ENCODE assay signal across 8 cellular contexts in the genomic region with DNA sequence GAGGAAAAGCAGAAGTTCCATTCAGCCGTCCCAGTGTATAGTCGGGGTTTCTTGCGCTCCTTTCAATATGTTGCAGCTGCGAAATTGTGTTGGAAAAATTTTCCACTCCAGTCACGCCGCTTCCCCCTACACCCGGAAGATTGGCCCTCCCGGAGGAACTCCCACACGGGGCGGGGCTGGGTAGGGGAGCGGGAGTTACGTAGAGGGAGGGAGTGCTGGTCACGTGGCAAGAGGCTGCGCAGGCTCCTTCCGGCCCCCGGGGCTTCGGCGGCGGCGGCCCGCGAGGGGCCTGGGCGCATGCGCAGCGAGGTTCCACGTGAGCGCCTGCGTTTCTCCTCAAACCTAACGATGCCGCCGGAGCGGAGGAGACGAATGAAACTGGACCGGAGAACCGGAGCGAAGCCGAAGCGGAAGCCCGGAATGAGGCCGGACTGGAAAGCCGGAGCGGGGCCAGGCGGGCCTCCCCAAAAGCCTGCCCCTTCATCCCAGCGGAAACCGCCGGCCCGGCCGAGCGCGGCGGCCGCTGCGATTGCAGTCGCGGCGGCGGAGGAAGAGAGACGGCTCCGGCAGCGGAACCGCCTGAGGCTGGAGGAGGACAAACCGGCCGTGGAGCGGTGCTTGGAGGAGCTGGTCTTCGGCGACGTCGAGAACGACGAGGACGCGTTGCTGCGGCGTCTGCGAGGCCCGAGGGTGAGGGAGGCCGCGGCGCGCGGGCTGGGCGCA. TPM values are rescaled to one million over a fixed set of nuclear protein-coding genes. Genes with fewer than 3 reads are reported as not detected.
DNase-seq lines count a peak whose midpoint lies in the region; ATAC-seq and TF ChIP-seq lines count a peak whose summit lies in the region.

A gene (plus strand): TSS at position 310 of the 723 bp plus-strand sequence. CDS start 39 bp downstream, at position 349.

- peaks cover 44% of the 10 kb centered on the region for H3K4me1 Mint-ChIP-seq in T-helper 1 cell treated with Interleukin-12 subunit alpha and Interleukin-12 subunit beta and Interleukin-4 antibody, amounts not matched to agents 30 μg/mL and 1 μg/mL, for 36 hours (ENCODE audit: low read depth)

- under 1% methylated on average over 76 of the region's 82 CpGs for WGBS in prostate gland

- H3K9me3 Mint-ChIP-seq in T-helper 1 cell treated with Interleukin-12 subunit alpha and Interleukin-12 subunit beta and Interleukin-4 antibody, amounts not matched to agents 30 μg/mL and 1 μg/mL, for 36 hours = no peaks in the 10 kb centered on the region

- H3K9me3 ChIP-seq in prostate gland = no peaks in the 10 kb centered on the region

- no peaks in the 10 kb centered on the region for H3K36me3 ChIP-seq in prostate gland

- ATAC-seq in GM18499 (IDR thresholded peaks at IDR 0.05; ENCODE audit: insufficient read depth, unreplicated experiment) = peak; percentile 45
- peak; percentile 67 for ATAC-seq in HG02938 (IDR thresholded peaks at IDR 0.05; ENCODE audit: unreplicated experiment)
- ATAC-seq in left ventricle myocardium superior = peak; percentile 95

- no peaks in the 10 kb centered on the region for H3K27me3 Mint-ChIP-seq in T-helper 1 cell treated with Interleukin-12 subunit alpha and Interleukin-12 subunit beta and Interleukin-4 antibody, amounts not matched to agents 30 μg/mL and 1 μg/mL, for 36 hours (ENCODE audit: low read depth)

- H3K27ac Mint-ChIP-seq in T-helper 1 cell treated with Interleukin-12 subunit alpha and Interleukin-12 subunit beta and Interleukin-4 antibody, amounts not matched to agents 30 μg/mL and 1 μg/mL, for 36 hours = peak within 1 kb of the TSS; percentile 95

- H3K4me3 ChIP-seq in prostate gland = peak within 1 kb of the TSS; percentile 93 to 98

- peaks cover 28% of the 10 kb centered on the region for H3K36me3 Mint-ChIP-seq in T-helper 1 cell treated with Interleukin-12 subunit alpha and Interleukin-12 subunit beta and Interleukin-4 antibody, amounts not matched to agents 30 μg/mL and 1 μg/mL, for 36 hours (ENCODE audit: low read depth)

- peaks cover 8% of the 10 kb centered on the region for H3K4me1 ChIP-seq in prostate gland (replicated peaks)

- H3K4me3 Mint-ChIP-seq in T-helper 1 cell treated with Interleukin-12 subunit alpha and Interleukin-12 subunit beta and Interleukin-4 antibody, amounts not matched to agents 30 μg/mL and 1 μg/mL, for 36 hours = peak within 1 kb of the TSS; percentile 86

- peak; percentile 96 for DNase-seq in NCI-H1694 treated with DMSO at 0.1 percent for 48 hours (lab: John Stamatoyannopoulos, UW)
- peak; percentile 95 for DNase-seq in amniotic stem cell (lab: John Stamatoyannopoulos, UW)
- peak; percentile 97 for DNase-seq in left ventricle myocardium superior
- peak; percentile 96 for DNase-seq in prostate gland (ENCODE audit: low spot score)
- DNase-seq in ureter (ENCODE audit: low spot score) = peak; percentile 97

- TF ChIP-seq POLR2A in prostate gland (IDR thresholded peaks at IDR 0.05) = peak; percentile 47

- H3K27me3 ChIP-seq in prostate gland (replicated peaks; ENCODE audit: insufficient read depth) = no peaks in the 10 kb centered on the region

- peak in 1 of 4 experiments; percentile 21 for TF ChIP-seq CTCF in prostate gland (IDR thresholded peaks at IDR 0.05)

- peak within 1 kb of the TSS; percentile 96 to 98 for H3K27ac ChIP-seq in prostate gland

- intact Hi-C loops in left ventricle myocardium superior (cut with micrococcal nuclease) (no loop called here), prostate gland (cut with DNase I) (loop anchor here (5.0 kb wide), 1 partner anchor 93 kb away; a partner anchor contains a TSS)

RNA-seq across cellular contexts. Expression of the gene that starts here (rescaled TPM):
- total RNA-seq in left ventricle myocardium superior (7.3 TPM), prostate gland (10 to 100 TPM; 27.6 to 43.5 TPM), ureter (35.3 TPM)

Comparison
In these comparisons a context has a peak if more than half of its experiments do, and no peak if none do; other contexts are left out.
1. Peak in every context shown above with its lines: DNase-seq, ATAC-seq, H3K4me3 ChIP-seq and H3K27ac ChIP-seq.
2. ATAC-seq: peak in every context shown above with its lines; median percentile 95 in left ventricle myocardium superior; 67 in HG02938; 45 in GM18499.